In genomic region chr11:58508005-58508404, GRCh38 we compare ENCODE assay signal across 31 cellular contexts. TPM values are rescaled to one million over a fixed set of nuclear protein-coding genes. Genes with fewer than 3 reads are reported as not detected.
"Had no signal": no experiment of that assay in that cellular context is flagged by ENCODE, and none has a peak within 500 bp of the region (broad histone marks: within the 10 kb centered on the region; RNA-seq: fewer than 3 reads in every experiment).

Gene OR5B21 (minus strand): TSS chr11:58508105. CDS start chr11:58508105, 0 bp downstream.

- H3K27ac ChIP-seq: heart left ventricle, neutrophil, spleen, suprapubic skin, thyroid gland, upper lobe of right lung, vagina had no signal

- H3K9me3 Mint-ChIP-seq: nephron progenitor cell had no signal

- H3K4me3 ChIP-seq: dorsolateral prefrontal cortex, heart left ventricle, spleen, suprapubic skin, thyroid gland, upper lobe of right lung, vagina had no signal

- DNase-seq: cortex of kidney; dorsolateral prefrontal cortex; effector CD8-positive, alpha-beta T cell; foreskin melanocyte; heart left ventricle; hippocampal formation; mammary epithelial cell; naive thymus-derived CD4-positive, alpha-beta T cell; nephron progenitor cell; posterior cingulate gyrus; spleen; stimulated activated CD4-positive, alpha-beta T cell treated with anti-CD3 and anti-CD28 coated beads, Interleukin-15, amount 100 ng/mL, for 24 hours; stimulated activated CD4-positive, alpha-beta T cell treated with anti-CD3 and anti-CD28 coated beads, Interleukin-1b, Interleukin-23, amount 100 ng/mL, for 48 hours; stimulated activated CD4-positive, alpha-beta T cell treated with anti-CD3 and anti-CD28 coated beads, Interleukin-4, amount 100 ng/mL, for 24 hours; stimulated activated naive CD4-positive, alpha-beta T cell; thyroid gland; upper lobe of right lung had no signal

- H3K27me3 ChIP-seq: dorsolateral prefrontal cortex, heart left ventricle, neutrophil, spleen, suprapubic skin, thyroid gland, upper lobe of right lung, vagina had no signal

- H3K4me3 Mint-ChIP-seq: naive thymus-derived CD4-positive, alpha-beta T cell; nephron progenitor cell had no signal

- H3K4me1 Mint-ChIP-seq: nephron progenitor cell had no signal

- H3K4me1 ChIP-seq: heart left ventricle, suprapubic skin, thyroid gland, upper lobe of right lung, vagina had no signal

- H3K27ac Mint-ChIP-seq: nephron progenitor cell had no signal

- H3K9me3 ChIP-seq: heart left ventricle, neutrophil, spleen, suprapubic skin, thyroid gland, upper lobe of right lung, vagina had no signal

- H3K36me3 ChIP-seq: heart left ventricle, neutrophil, spleen, suprapubic skin, thyroid gland, upper lobe of right lung, vagina had no signal

- ATAC-seq: heart left ventricle; left lobe of liver; naive thymus-derived CD4-positive, alpha-beta T cell; sciatic nerve; upper lobe of right lung had no signal

RNA-seq across cellular contexts. Expression of gene OR5B21, which starts in this region (rescaled TPM):
- total RNA-seq: glomerular endothelial cell, heart left ventricle, kidney epithelial cell, left lobe of liver, lower leg skin, mammary epithelial cell, mesenteric fat pad, mononuclear cell, osteocyte, pulmonary artery endothelial cell, sciatic nerve, skeletal muscle tissue, suprapubic skin, thyroid gland, upper lobe of right lung, vagina had no signal
- polyA plus RNA-seq: esophagus; heart left ventricle; mammary epithelial cell; naive thymus-derived CD4-positive, alpha-beta T cell; spleen had no signal
